Comparison of ENCODE assay signal across 1 cellular context in genomic region chr11:28136157-28136556, GRCh38. TPM values are rescaled to one million over a fixed set of nuclear protein-coding genes. Genes with fewer than 3 reads are reported as not detected.
"Had no signal": no experiment of that assay in that cellular context is flagged by ENCODE, and none has a peak within 500 bp of the region (broad histone marks: within the 10 kb centered on the region; RNA-seq: fewer than 3 reads in every experiment).

No MANE protein-coding gene starts in this region.

RNA-seq across cellular contexts. Expression of gene KIF18A, which starts 28.2 kb away (rescaled TPM):
- total RNA-seq: ascending aorta had no signal
